ENCODE assay signal across 10 cellular contexts in the genomic region with DNA sequence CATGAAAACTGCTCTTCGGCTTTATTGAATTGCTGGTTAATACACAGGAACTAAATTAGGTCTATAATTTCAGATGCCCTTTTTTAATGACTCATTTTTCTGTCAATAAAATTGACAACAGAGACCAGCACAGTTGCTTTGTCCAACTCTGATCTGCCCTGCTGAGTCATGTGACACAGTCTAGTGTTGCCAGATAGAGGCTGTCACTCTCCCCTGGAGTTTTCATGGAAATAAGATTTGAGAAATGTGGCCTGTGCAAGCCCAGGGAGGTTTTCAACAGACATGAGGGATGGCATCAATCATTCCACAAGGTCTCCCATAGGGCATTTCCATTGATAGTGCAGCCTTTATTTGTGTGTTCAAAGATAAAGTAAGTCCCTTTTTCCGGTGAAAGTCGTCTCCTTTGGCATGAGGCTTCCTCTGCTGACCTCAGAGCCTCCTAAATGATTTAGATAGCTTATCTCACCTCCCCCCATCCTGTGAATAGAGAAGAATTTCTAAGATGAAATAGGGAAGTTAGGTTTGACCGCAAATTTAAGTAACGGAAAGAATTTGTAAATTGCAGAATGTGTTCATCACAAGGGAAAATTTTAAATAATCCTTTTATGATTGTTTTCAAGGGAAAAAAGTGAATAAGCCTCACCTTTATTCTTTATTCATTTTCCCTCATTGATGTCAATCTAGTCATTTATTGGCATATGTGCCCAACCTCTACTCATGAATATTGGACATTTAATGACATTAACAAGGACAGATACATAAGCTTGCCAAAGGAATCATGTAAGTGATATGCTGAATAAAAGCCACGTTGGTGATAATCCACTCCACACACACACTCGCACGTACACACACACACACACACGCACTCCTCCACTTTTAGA.
DNase-seq lines count a peak whose midpoint lies in the region; ATAC-seq and TF ChIP-seq lines count a peak whose summit lies in the region.
"Had no signal": no experiment of that assay in that cellular context is flagged by ENCODE, and none has a peak within 500 bp of the region (broad histone marks: within the 10 kb centered on the region; RNA-seq: fewer than 3 reads in every experiment).

No MANE protein-coding gene starts in this region.

- H3K9me3 Mint-ChIP-seq in CD14-positive monocyte, result peaks cover 0 to 3% (median 0%) of the 10 kb centered on the region in 7 donors

- peaks cover 0 to 3% (median 0%) of the 10 kb centered on the region in 3 donors for H3K27me3 Mint-ChIP-seq in CD14-positive monocyte (ENCODE audit: low read depth in 3 of 3)

- H3K4me3 Mint-ChIP-seq in CD14-positive monocyte, result peak overlapping the region in 1 of 2 donors; percentile 81

- TF ChIP-seq POLR2A in breast epithelium (IDR thresholded peaks at IDR 0.05), result no peak

- no peak for TF ChIP-seq CTCF in CD14-positive monocyte (IDR thresholded peaks at IDR 0.05)
- no peak for TF ChIP-seq CTCF in lung (IDR thresholded peaks at IDR 0.05; ENCODE audit: control extremely low read depth, extremely low read depth)
- no peak for TF ChIP-seq CTCF in breast epithelium (IDR thresholded peaks at IDR 0.05)

- intact Hi-C loops in CD14-positive monocyte (cut with micrococcal nuclease), result loop anchor here (5.0 kb wide), 1 partner anchor 36 kb away; no protein-coding TSS in a partner anchor
- intact Hi-C loops in breast epithelium (cut with DNase I; ENCODE audit: low total_unique reads), result no loop called here

- ATAC-seq in HG02759 (IDR thresholded peaks at IDR 0.05; ENCODE audit: unreplicated experiment) (peak; percentile 63), lung (ENCODE audit: insufficient read depth, low FRiP score) (peak; percentile 50), HG03565 (IDR thresholded peaks at IDR 0.05; ENCODE audit: unreplicated experiment) (no peak), GM21717 (IDR thresholded peaks at IDR 0.05; ENCODE audit: unreplicated experiment) (no peak)
- ATAC-seq: left colon had no signal

- peak overlapping the region; percentile 90 to 99 (median 97) for H3K27ac Mint-ChIP-seq in CD14-positive monocyte

- peaks cover 41% of the 10 kb centered on the region for H3K4me1 Mint-ChIP-seq in CD14-positive monocyte

- no peak overlapping the region for H3K4me3 ChIP-seq in lung
- H3K4me3 ChIP-seq in breast epithelium, result no peak overlapping the region

- DNase-seq in CD14-positive monocyte (ENCODE audit: low spot score) (peak; percentile 49), SKM-1 (lab: John Stamatoyannopoulos, UW; ENCODE audit: unreplicated experiment) (peak; percentile 84), lung (ENCODE audit: low spot score) (no peak), breast epithelium (ENCODE audit: low spot score in 2 of 2) (no peak), retina (no peak)
- DNase-seq: left colon, NCI-H1092 treated with DMSO at 0.1 percent for 48 hours had no signal

- H3K27ac ChIP-seq in lung (ENCODE audit: low read depth in 1 of 2, low read length in 1 of 2) (no peak overlapping the region), breast epithelium (no peak overlapping the region)

- H3K4me1 ChIP-seq in lung (ENCODE audit: control insufficient read depth in 2 of 2, insufficient read depth in 2 of 2, low read length in 2 of 2) (no peaks in the 10 kb centered on the region), breast epithelium (no peaks in the 10 kb centered on the region)

- H3K9me3 ChIP-seq in lung (ENCODE audit: control insufficient read depth in 2 of 2, insufficient read depth in 1 of 2, low read length in 1 of 2) (no peaks in the 10 kb centered on the region), breast epithelium (no peaks in the 10 kb centered on the region)

- WGBS in lung, 2 donors, result 29 to 56% methylated on average over 9 of the region's 9 CpGs

- peaks cover 0 to 2% of the 10 kb centered on the region in 2 donors for H3K36me3 Mint-ChIP-seq in CD14-positive monocyte

- H3K27me3 ChIP-seq in lung (ENCODE audit: control insufficient read depth, insufficient read depth), result no peaks in the 10 kb centered on the region
- H3K27me3 ChIP-seq in breast epithelium, result no peaks in the 10 kb centered on the region

- H3K36me3 ChIP-seq in lung (ENCODE audit: control insufficient read depth in 2 of 2, insufficient read depth in 2 of 2, low read length in 2 of 2), result no peaks in the 10 kb centered on the region
- no peaks in the 10 kb centered on the region for H3K36me3 ChIP-seq in breast epithelium

Comparison
In these comparisons a context has a peak if more than half of its experiments do, and no peak if none do; other contexts are left out.
1. DNase-seq: peak in CD14-positive monocyte (single experiment) and SKM-1 (single experiment); none in lung (single experiment), breast epithelium (0 of 2) and retina (single experiment).
2. ATAC-seq: peak in HG02759 (single experiment) and lung (single experiment); none in HG03565 (single experiment) and GM21717 (single experiment).